Comparison of ENCODE assay signal across 18 cellular contexts in the genomic region with DNA sequence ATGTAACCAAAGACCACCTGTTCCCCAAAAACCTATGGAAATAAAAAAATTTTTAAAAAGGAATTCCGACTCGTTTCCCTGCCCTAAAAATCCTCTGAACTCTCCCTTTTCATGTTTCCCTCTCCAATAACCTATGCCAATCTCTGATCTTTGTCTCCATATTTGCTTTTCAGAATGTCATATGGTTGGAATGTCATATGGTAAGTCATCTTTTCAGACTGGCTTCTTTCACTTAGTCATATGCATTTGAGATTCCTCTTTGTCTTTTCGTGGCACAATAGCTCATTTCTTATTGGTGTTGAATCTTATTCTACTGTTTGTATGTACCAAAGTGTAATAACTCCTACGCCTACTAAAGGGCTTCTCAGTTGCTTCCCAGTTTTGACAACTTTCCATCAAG.
"Had no signal": no experiment of that assay in that cellular context is flagged by ENCODE, and none has a peak within 500 bp of the region (broad histone marks: within the 10 kb centered on the region; RNA-seq: fewer than 3 reads in every experiment).

No MANE protein-coding gene starts in this region.

- FAIRE-seq: colon, kidney had no signal

- H3K27ac ChIP-seq: neutrophil, psoas muscle, right lobe of liver, suprapubic skin, thyroid gland had no signal

- DNase-seq: dermis blood vessel endothelial cell; immature natural killer cell; kidney; left colon; left ventricle myocardium superior; mesendoderm; mucosa of descending colon; naive thymus-derived CD8-positive, alpha-beta T cell; psoas muscle; retina; right lobe of liver; stimulated activated CD4-positive, alpha-beta T cell treated with anti-CD3 and anti-CD28 coated beads, Interleukin-4, amount 100 ng/mL, for 1 hour; stimulated activated CD8-positive, alpha-beta memory T cell treated with anti-CD3 and anti-CD28 coated beads, Interleukin-4, amount 100 ng/mL, for 48 hours; stimulated activated naive CD8-positive, alpha-beta T cell treated with anti-CD3 and anti-CD28 coated beads, Interleukin-15, Interleukin-2, amounts not matched to agents 100 U/mL and 50 U/mL, for 24 hours; thyroid gland had no signal
